Comparison of ENCODE assay signal across 18 cellular contexts in the genomic region with DNA sequence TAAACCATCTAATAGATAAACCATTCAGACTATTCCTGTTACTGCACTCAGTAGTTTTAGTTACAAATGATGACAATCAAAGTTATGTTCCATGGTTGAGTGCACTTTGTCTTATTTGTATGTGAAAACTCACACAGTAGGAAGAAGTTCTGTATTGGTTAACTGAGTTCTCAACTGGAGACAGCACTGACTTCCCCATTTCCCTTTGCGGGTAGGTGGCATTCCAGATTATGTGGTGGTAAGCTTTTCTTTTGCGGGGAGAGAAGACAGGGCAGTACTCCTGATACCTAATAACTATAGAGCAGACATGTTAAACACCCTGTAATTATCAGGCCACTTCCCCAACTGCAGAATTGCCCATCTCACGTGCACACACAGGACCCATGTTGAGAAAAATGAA. TPM values are rescaled to one million over a fixed set of nuclear protein-coding genes. Genes with fewer than 3 reads are reported as not detected.
DNase-seq lines count a peak whose midpoint lies in the region; ATAC-seq, FAIRE-seq and TF ChIP-seq lines count a peak whose summit lies in the region.
"Had no signal": no experiment of that assay in that cellular context is flagged by ENCODE, and none has a peak within 500 bp of the region (broad histone marks: within the 10 kb centered on the region; RNA-seq: fewer than 3 reads in every experiment).

No MANE protein-coding gene starts in this region.

- in situ Hi-C loops in GM12878 (cut with MboI): no loop called here

- no peaks in the 10 kb centered on the region for H3K4me1 ChIP-seq in GM12878 (ENCODE audit: control insufficient read depth, insufficient read depth, low read length)

- no peak for TF ChIP-seq POLR2A in GM12878 (IDR thresholded peaks at IDR 0.05; ENCODE audit: low read depth, low read length)

- SMC1A ChIA-PET in GM12878 (lab: Charles Lee; ENCODE audit: uncharacterized antibody, unreplicated experiment): interaction anchor here (1.2 kb wide), 1 partner anchor 470 kb away, joined by 4 read pairs; no protein-coding TSS in a partner anchor

- no peak overlapping the region for H3K4me3 Mint-ChIP-seq in nephron progenitor cell
- H3K4me3 Mint-ChIP-seq: B cell; CD8-positive, alpha-beta T cell; HFFc6 had no signal

- DNase-seq in HTR-8/SVneo (ENCODE audit: insufficient read length, low spot score) (no peak), MV-4-11 (lab: John Stamatoyannopoulos, UW) (peak; percentile 56), GM12878 (ENCODE audit: low read depth, low spot score) (no peak), nephron progenitor cell (no peak), GF-D8 (lab: John Stamatoyannopoulos, UW) (no peak), mesenteric fat pad (ENCODE audit: low spot score) (no peak)
- DNase-seq: Calu3; CD8-positive, alpha-beta T cell; DMS79 treated with DMSO at 0.1 percent for 48 hours; GOT3; H7; HFFc6; IMR-90; KG1 had no signal

- peak overlapping the region; percentile 35 for H3K27ac Mint-ChIP-seq in nephron progenitor cell
- H3K27ac Mint-ChIP-seq: B cell; CD8-positive, alpha-beta T cell; HFFc6 had no signal

- TF ChIP-seq CTCF in GM12878 (IDR thresholded peaks at IDR 0.05 in 2 of 3, conservative IDR thresholded peaks at IDR 0.05 in 1 of 3; ENCODE audit: control insufficient read depth in 2 of 3, extremely low read depth in 1 of 3, insufficient read depth in 1 of 3, low read depth in 3 of 3, low read length in 3 of 3) (no peak), nephron progenitor cell (IDR thresholded peaks at IDR 0.05) (no peak)

- H3K4me2 ChIP-seq in GM12878 (ENCODE audit: control insufficient read depth, insufficient read depth): no peak overlapping the region

- CTCF ChIA-PET in GM12878 (lab: Yijun Ruan, JAX): no interaction called here

- H2AFZ ChIP-seq in GM12878 (ENCODE audit: control insufficient read depth, low read depth, low read length): no peak overlapping the region

- H3K9ac ChIP-seq in GM12878 (ENCODE audit: control insufficient read depth, insufficient read depth, low read length): no peak overlapping the region
- H3K9ac ChIP-seq: BLaER1 treated with 17β-estradiol and CSF1 and Interleukin-3, amounts not matched to agents 10 nM and 100 nM had no signal

- POLR2A ChIA-PET in GM12878 (lab: Charles Lee): no interaction called here

- RAD21 ChIA-PET in GM12878 (lab: Charles Lee; ENCODE audit: unreplicated experiment): no interaction called here

- no peaks in the 10 kb centered on the region for H3K27me3 ChIP-seq in GM12878 (replicated peaks in 1 of 2; ENCODE audit: control insufficient read depth in 2 of 2, insufficient read depth in 2 of 2, low read length in 1 of 2)
- H3K27me3 ChIP-seq: BLaER1 treated with 17β-estradiol and CSF1 and Interleukin-3, amounts not matched to agents 10 nM and 100 nM had no signal

- H3K4me3 ChIP-seq in GM12878: no peak overlapping the region
- H3K4me3 ChIP-seq: BLaER1 treated with 17β-estradiol and CSF1 and Interleukin-3, amounts not matched to agents 10 nM and 100 nM had no signal

- ATAC-seq in GM12878 (no peak), GM18517 (IDR thresholded peaks at IDR 0.05; ENCODE audit: unreplicated experiment) (no peak)
- ATAC-seq: CD8-positive, alpha-beta T cell; HCT116 had no signal

- intact Hi-C loops in GM12878 (cut with micrococcal nuclease; ENCODE audit: unreplicated experiment): no loop called here

- WGBS in GM12878 (ENCODE audit: insufficient coverage, insufficient replicate concordance, low lambda C conversion rate, missing lambda C conversion rate): 98% methylated on average over 3 of the region's 3 CpGs

- no peaks in the 10 kb centered on the region for H3K79me2 ChIP-seq in GM12878 (ENCODE audit: control insufficient read depth, insufficient read depth, low read length)

- no peaks in the 10 kb centered on the region for H3K9me3 ChIP-seq in GM12878 (replicated peaks; ENCODE audit: control insufficient read depth, insufficient read depth, low read length)
- H3K9me3 ChIP-seq: BLaER1 treated with 17β-estradiol and CSF1 and Interleukin-3, amounts not matched to agents 10 nM and 100 nM had no signal

- peaks cover 85% of the 10 kb centered on the region for H3K36me3 Mint-ChIP-seq in nephron progenitor cell (ENCODE audit: low read depth)

- TF ChIP-seq EP300 in GM12878 (IDR thresholded peaks at IDR 0.05; ENCODE audit: borderline replicate concordance in 1 of 2, control insufficient read depth in 1 of 2, low read depth in 2 of 2, low read length in 2 of 2): no peak

- no peak for TF ChIP-seq RAD21 in GM12878 (IDR thresholded peaks at IDR 0.05; ENCODE audit: insufficient read depth, low read depth, low read length)

- BruUV-seq in GM12878 (replicated peaks; lab: Mats Ljungman, UMichigan): TSS peak; percentile 3

- no peaks in the 10 kb centered on the region for H3K9me3 Mint-ChIP-seq in nephron progenitor cell
- H3K9me3 Mint-ChIP-seq: CD8-positive, alpha-beta T cell; HFFc6 had no signal

- peaks cover 11 to 53% of the 10 kb centered on the region in 2 experiments for H3K36me3 ChIP-seq in GM12878 (ENCODE audit: control insufficient read depth in 2 of 2, insufficient read depth in 2 of 2, low read length in 1 of 2)

- no peaks in the 10 kb centered on the region for H3K27me3 Mint-ChIP-seq in nephron progenitor cell (ENCODE audit: low read depth, poor library complexity)
- H3K27me3 Mint-ChIP-seq: B cell had no signal

- H4K20me1 ChIP-seq in GM12878 (ENCODE audit: control insufficient read depth, insufficient read depth): no peaks in the 10 kb centered on the region; the same call in 1 of the 2 replicates

- H3K4me1 Mint-ChIP-seq in nephron progenitor cell: no peaks in the 10 kb centered on the region
- H3K4me1 Mint-ChIP-seq: B cell had no signal

- FAIRE-seq in HTR-8/SVneo (lab: Jason Lieb, UNC): peak; percentile 89
- no peak for FAIRE-seq in GM12878 (lab: Jason Lieb, UNC)

- H3K27ac ChIP-seq in GM12878 (ENCODE audit: control insufficient read depth, insufficient read depth): no peak overlapping the region
- H3K27ac ChIP-seq: BLaER1 treated with 17β-estradiol and CSF1 and Interleukin-3, amounts not matched to agents 10 nM and 100 nM had no signal

TF ChIP-seq in GM12878, 131 proteins besides CTCF, POLR2A, EP300 and RAD21:
- TF ChIP-seq SREBF2 (IDR thresholded peaks at IDR 0.05; ENCODE audit: low read length) (no peak), MYC (IDR thresholded peaks at IDR 0.05; ENCODE audit: insufficient read depth, insufficient read length, insufficient replicate concordance, low read length, severe bottlenecking) (no peak), MXI1 (IDR thresholded peaks at IDR 0.05; ENCODE audit: low read depth, low read length) (no peak), LARP7 (IDR thresholded peaks at IDR 0.05) (no peak), RCOR1 (conservative IDR thresholded peaks at IDR 0.05; ENCODE audit: low read depth, low read length) (no peak), BCL11A (IDR thresholded peaks at IDR 0.05; ENCODE audit: low read depth, low read length) (no peak), SPI1 (IDR thresholded peaks at IDR 0.05; ENCODE audit: borderline replicate concordance, insufficient read depth, low read depth, low read length) (no peak)
TF ChIP-seq in GM12878: peak in this region for 0.

RNA-seq across cellular contexts. Expression of gene TARS1, which starts 24.4 kb away (rescaled TPM):
- 127 and 128 TPM in 2 replicates for total RNA-seq in GM12878 (2013; cell fraction: nucleolus; rRNA removed)
- total RNA-seq in GM12878 (2014; rRNA removed) (198 and 242 TPM in 2 replicates), GM12878 (2014; rRNA removed; fragmentation: Illumina TruSeq; extraction: Trizol) (320 and 350 TPM in 2 replicates), GM12878 (2021) (212 and 216 TPM in 2 replicates), mesenteric fat pad (128 TPM)
- 164 TPM for polyA plus RNA-seq in GM12878 (2011; ENCODE audit: low read depth)
- polyA plus RNA-seq in GM12878 (2011; rRNA removed) (172 and 312 TPM in 2 replicates), GM12878 (2014; fragmentation: Illumina TruSeq; extraction: Trizol) (271 and 346 TPM in 2 replicates), GM12878 (2014; fragmentation: Nextera tagmentation; extraction: Ambion mirVana) (100 to 1,000 TPM; 163 to 244 TPM), GM12878 (2014; rRNA removed) (170 and 210 TPM in 2 replicates), GM12878 (2016; fragmentation: Nextera tagmentation; extraction: Ambion mirVana) (100 to 1,000 TPM; 244 to 254 TPM)
- polyA plus RNA-seq in GM12878 (2011; cell fraction: cytosol; rRNA removed): 80.0 and 82.0 TPM in 2 replicates
- 92.9 and 108 TPM in 2 replicates for polyA plus RNA-seq in GM12878 (2011; cell fraction: nucleus; rRNA removed)
- 148 and 162 TPM in 2 replicates for polyA plus RNA-seq in GM12878 (2012)
- 106 and 119 TPM in 2 replicates for polyA minus RNA-seq in GM12878 (2011; rRNA and poly(A)+ RNA removed)
- 62.0 and 73.3 TPM in 2 replicates for polyA minus RNA-seq in GM12878 (2011; cell fraction: cytosol; rRNA and poly(A)+ RNA removed)
- polyA minus RNA-seq in GM12878 (2011; cell fraction: nucleus; rRNA and poly(A)+ RNA removed): 37.8 and 55.5 TPM in 2 replicates
